Comparison of ENCODE assay signal across 1 cellular context in the genomic region with DNA sequence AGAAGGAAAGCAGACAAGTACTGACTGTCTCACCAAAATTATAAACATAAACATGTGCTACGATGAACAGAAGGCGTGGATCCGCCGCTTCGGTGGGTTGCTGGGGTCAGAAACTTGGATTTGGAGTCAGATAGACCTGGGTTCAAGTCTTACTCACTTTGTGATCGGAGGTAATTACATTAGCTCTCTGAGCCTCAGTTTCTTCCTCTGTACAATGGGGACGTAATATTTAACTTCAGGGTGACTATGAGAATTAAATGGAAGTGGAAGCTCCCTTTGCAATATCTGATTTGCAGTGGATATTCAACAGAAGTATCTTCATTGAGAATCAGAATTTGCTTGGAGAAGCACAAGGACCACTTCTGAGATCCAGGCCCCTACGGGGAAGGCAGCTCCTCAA.
TF ChIP-seq lines count a peak whose summit lies in the region.

No MANE protein-coding gene starts in this region.

TF ChIP-seq in K562, 482 proteins besides CTCF, POLR2A, EP300 and RAD21 (continued from another document):
- TF ChIP-seq REST (CRISPR knock-in tag; IDR thresholded peaks at IDR 0.05; ENCODE audit: low read depth) (no peak), FOXP4 (CRISPR knock-in tag; IDR thresholded peaks at IDR 0.05; ENCODE audit: borderline replicate concordance) (no peak), BRCA1 (IDR thresholded peaks at IDR 0.05) (no peak), BRCA1 (CRISPR knock-in tag; IDR thresholded peaks at IDR 0.05) (no peak)
